Comparison of ENCODE assay signal across 20 cellular contexts in genomic region chr4:10182446-10183424, GRCh38.
DNase-seq lines count a peak whose midpoint lies in the region; ATAC-seq and TF ChIP-seq lines count a peak whose summit lies in the region.
"Had no signal": no experiment of that assay in that cellular context is flagged by ENCODE, and none has a peak within 500 bp of the region (broad histone marks: within the 10 kb centered on the region; RNA-seq: fewer than 3 reads in every experiment).

No MANE protein-coding gene starts in this region.

- no peak overlapping the region for H3K4ac ChIP-seq in IMR-90 (ENCODE audit: low read depth, low read length)

- no peaks in the 10 kb centered on the region for H3K27me3 ChIP-seq in IMR-90 (ENCODE audit: control insufficient read depth, insufficient read depth, low read length)
- no peaks in the 10 kb centered on the region for H3K27me3 ChIP-seq in osteoblast (ENCODE audit: insufficient read depth, low read length)
- H3K27me3 ChIP-seq in CD4-positive, alpha-beta memory T cell (ENCODE audit: insufficient read depth, low read length): no peaks in the 10 kb centered on the region
- H3K27me3 ChIP-seq: ovary had no signal

- ATAC-seq in IMR-90 (ENCODE audit: low read depth): no peak
- ATAC-seq: sciatic nerve had no signal

- no peak overlapping the region; a peak in 1 of 4 replicates for H4K8ac ChIP-seq in IMR-90 (ENCODE audit: low read depth in 2 of 2, low read length in 2 of 2)

- no peak overlapping the region for H2BK20ac ChIP-seq in IMR-90 (ENCODE audit: low read depth, low read length)

- no peak overlapping the region for H2AK5ac ChIP-seq in IMR-90 (ENCODE audit: low read depth, low read length)

- H3K4me1 ChIP-seq in IMR-90 (ENCODE audit: control insufficient read depth, insufficient read depth, low read length) (peaks cover 11% of the 10 kb centered on the region; the same call in 1 of the 2 replicates), osteoblast (ENCODE audit: insufficient read depth, low read length) (peaks cover 43% of the 10 kb centered on the region)
- H3K4me1 ChIP-seq in CD4-positive, alpha-beta memory T cell (ENCODE audit: insufficient read depth, low read length): peaks cover 14% of the 10 kb centered on the region

- TF ChIP-seq CTCF in IMR-90 (conservative IDR thresholded peaks at IDR 0.05; ENCODE audit: low read depth, low read length) (no peak), osteoblast (IDR thresholded peaks at IDR 0.05; ENCODE audit: extremely low read depth, low read depth, low read length) (no peak)

- DNase-seq in activated CD4-positive, alpha-beta T cell treated with anti-CD3 and anti-CD28 coated beads for 48 hours: peak; percentile 21
- no peak for DNase-seq in activated CD4-positive, alpha-beta T cell treated with anti-CD3 and anti-CD28 coated beads for 4 hours
- no peak for DNase-seq in IMR-90
- DNase-seq in activated CD4-positive, alpha-beta memory T cell treated with anti-CD3 and anti-CD28 coated beads, Interleukin-2, amount 10 ng/mL, durations not matched to agents 7 days and 5 days: peak; percentile 65
- DNase-seq in osteoblast (ENCODE audit: insufficient read length, low spot score, missing footprints): no peak
- DNase-seq in CD4-positive, alpha-beta memory T cell: no peak
- DNase-seq in substantia nigra (lab: John Stamatoyannopoulos, UW): no peak
- no peak for DNase-seq in NCI-H2171 treated with DMSO at 0.1 percent for 48 hours (lab: John Stamatoyannopoulos, UW)
- DNase-seq: activated effector memory CD4-positive, alpha-beta T cell treated with Interleukin-2 at 50 U/mL for 16 hours; C1 segment of cervical spinal cord; dermis blood vessel endothelial cell; foreskin melanocyte; H9; hypothalamus; NCI-H187; NCI-H446; ovary; SK-N-SH had no signal

- no peaks in the 10 kb centered on the region for H3K36me3 ChIP-seq in IMR-90 (ENCODE audit: control insufficient read depth, insufficient read depth, low read length)
- H3K36me3 ChIP-seq in osteoblast (ENCODE audit: insufficient read depth, low read length): no peaks in the 10 kb centered on the region
- no peaks in the 10 kb centered on the region for H3K36me3 ChIP-seq in CD4-positive, alpha-beta memory T cell (ENCODE audit: insufficient read depth, low read length)
- H3K36me3 ChIP-seq: ovary had no signal

- CTCF ChIA-PET in IMR-90 (lab: Yijun Ruan, JAX): interaction anchor here (0.6 kb wide), 1 partner anchor 447 kb away, joined by 4 read pairs; no protein-coding TSS in a partner anchor
- CTCF ChIA-PET in activated CD4-positive, alpha-beta memory T cell treated with anti-CD3 and anti-CD28 coated beads, Interleukin-2, amount 10 ng/mL, durations not matched to agents 7 days and 5 days (lab: Charles Lee): interaction anchor here (0.8 to 3.0 kb wide), 5 partner anchors 14 to 279 kb away, joined by 3 to 15 read pairs (median 4); no protein-coding TSS in a partner anchor
- CTCF ChIA-PET in CD4-positive, alpha-beta memory T cell (lab: Charles Lee; ENCODE audit: partially characterized antibody): no interaction called here

- dilution Hi-C loops in IMR-90 (cut with HindIII; ENCODE audit: low sequenced_read_pairs, unreplicated experiment): no loop called here

- no peak overlapping the region for H3K27ac ChIP-seq in IMR-90 (ENCODE audit: insufficient read depth, low read length)
- peak overlapping the region; percentile 81 for H3K27ac ChIP-seq in osteoblast (ENCODE audit: low read depth, low read length)
- no peak overlapping the region for H3K27ac ChIP-seq in CD4-positive, alpha-beta memory T cell (ENCODE audit: low read depth, low read length)
- H3K27ac ChIP-seq in substantia nigra (ENCODE audit: low read depth, low read length, poor library complexity, severe bottlenecking): no peak overlapping the region
- H3K27ac ChIP-seq: ovary had no signal

- no peaks in the 10 kb centered on the region for H3K9me3 ChIP-seq in IMR-90 (ENCODE audit: control insufficient read depth, insufficient read depth, low read length)
- no peaks in the 10 kb centered on the region for H3K9me3 ChIP-seq in osteoblast (ENCODE audit: low read depth, low read length)
- H3K9me3 ChIP-seq in CD4-positive, alpha-beta memory T cell (ENCODE audit: control insufficient read depth in 1 of 2, low read length in 2 of 2): no peaks in the 10 kb centered on the region
- H3K9me3 ChIP-seq: ovary, SK-N-SH had no signal

- H2BK5ac ChIP-seq in IMR-90 (ENCODE audit: low read depth, low read length, poor library complexity, severe bottlenecking): peak overlapping the region; percentile 99

- no peak overlapping the region for H4K91ac ChIP-seq in IMR-90 (ENCODE audit: insufficient read depth, low read depth, low read length)

- H3K4me3 ChIP-seq in IMR-90 (ENCODE audit: insufficient read depth, low read depth, low read length) (no peak overlapping the region), osteoblast (ENCODE audit: insufficient read depth, low read length) (no peak overlapping the region)
- no peak overlapping the region for H3K4me3 ChIP-seq in CD4-positive, alpha-beta memory T cell (ENCODE audit: low read length in 2 of 2)
- H3K4me3 ChIP-seq: lung, ovary had no signal

- H2AK9ac ChIP-seq in IMR-90 (replicated peaks; ENCODE audit: low read depth, low read length, poor library complexity): no peak overlapping the region

- peaks cover 13% of the 10 kb centered on the region for H3K9me3 Mint-ChIP-seq in activated CD4-positive, alpha-beta memory T cell treated with anti-CD3 and anti-CD28 coated beads, Interleukin-2, amount 10 ng/mL, durations not matched to agents 7 days and 5 days
- H3K9me3 Mint-ChIP-seq in CD4-positive, alpha-beta memory T cell: peaks cover 0 to 3% (median 0%) of the 10 kb centered on the region in 8 donors
- H3K9me3 Mint-ChIP-seq: H9 had no signal

- H3K4me2 ChIP-seq in IMR-90 (ENCODE audit: low read depth, low read length) (no peak overlapping the region), osteoblast (ENCODE audit: insufficient read depth, low read length) (no peak overlapping the region)

- no peak overlapping the region for H2BK120ac ChIP-seq in IMR-90 (ENCODE audit: low read depth, low read length)

- H3K9me1 ChIP-seq in IMR-90 (ENCODE audit: insufficient read depth, low read length): 0 out of 2 replicates have a peak, but pooled peaks cover 4% of the 10 kb centered on the region

- no peak overlapping the region for H3K9ac ChIP-seq in IMR-90 (ENCODE audit: low read depth, low read length)

- no peak overlapping the region for H3K23ac ChIP-seq in IMR-90 (ENCODE audit: low read depth, low read length)

- no CpG with 5 or more reads among the region's 6 CpGs for WGBS in IMR-90 (ENCODE audit: extremely low coverage in 2 of 2, insufficient read length in 1 of 2), 2 experiments

- H3K36me3 Mint-ChIP-seq in activated CD4-positive, alpha-beta memory T cell treated with anti-CD3 and anti-CD28 coated beads, Interleukin-2, amount 10 ng/mL, durations not matched to agents 7 days and 5 days (ENCODE audit: low read depth): peaks cover 29% of the 10 kb centered on the region
- H3K36me3 Mint-ChIP-seq in CD4-positive, alpha-beta memory T cell: no peaks in the 10 kb centered on the region

- H3K56ac ChIP-seq in IMR-90 (ENCODE audit: extremely low read depth, insufficient read depth, low read length): no peak overlapping the region

- in situ Hi-C loops in IMR-90 (cut with MboI; ENCODE audit: low sequenced_read_pairs): loop anchor here (25.0 kb wide), 1 partner anchor 95 kb away; no protein-coding TSS in a partner anchor

- BruUV-seq in IMR-90 (replicated peaks; lab: Mats Ljungman, UMichigan): no TSS peak

- TF ChIP-seq RAD21 in IMR-90 (IDR thresholded peaks at IDR 0.05; ENCODE audit: low read length): no peak

- H2BK15ac ChIP-seq in IMR-90 (ENCODE audit: low read depth, low read length): no peak overlapping the region; the same call in 2 of the 3 replicates

- H2AFZ ChIP-seq in IMR-90 (replicated peaks; ENCODE audit: low read length, poor library complexity) (no peak overlapping the region), osteoblast (ENCODE audit: low read length) (no peak overlapping the region)

- H3K79me1 ChIP-seq in IMR-90 (ENCODE audit: low read depth in 1 of 2, low read length in 2 of 2): no peaks in the 10 kb centered on the region

- H3K79me2 ChIP-seq in osteoblast (ENCODE audit: insufficient read depth, low read length): no peaks in the 10 kb centered on the region

- peaks cover 51% of the 10 kb centered on the region for H3K4me1 Mint-ChIP-seq in activated CD4-positive, alpha-beta memory T cell treated with anti-CD3 and anti-CD28 coated beads, Interleukin-2, amount 10 ng/mL, durations not matched to agents 7 days and 5 days
- peaks cover 8 to 27% (median 21%) of the 10 kb centered on the region in 4 donors for H3K4me1 Mint-ChIP-seq in CD4-positive, alpha-beta memory T cell
- H3K4me1 Mint-ChIP-seq: H9 had no signal

- POLR2A ChIA-PET in IMR-90 (lab: Charles Lee; ENCODE audit: unreplicated experiment): no interaction called here
- POLR2A ChIA-PET in activated CD4-positive, alpha-beta memory T cell treated with anti-CD3 and anti-CD28 coated beads, Interleukin-2, amount 10 ng/mL, durations not matched to agents 7 days and 5 days (lab: Charles Lee): interaction anchor here (0.8 to 4.2 kb wide), 6 partner anchors 9 to 275 kb away, joined by 3 to 34 read pairs (median 6); partner anchors contain the start of genes WDR1 and ZNF518B
- POLR2A ChIA-PET in CD4-positive, alpha-beta memory T cell (lab: Charles Lee; ENCODE audit: partially characterized antibody): interaction anchor here (0.6 kb wide), 1 partner anchor 85 kb away, joined by 4 read pairs; no protein-coding TSS in a partner anchor

- intact Hi-C loops in IMR-90 (cut with micrococcal nuclease): no loop called here
- intact Hi-C loops in CD4-positive, alpha-beta memory T cell (cut with micrococcal nuclease): no loop called here

- H4K20me1 ChIP-seq in IMR-90 (ENCODE audit: insufficient read depth, low read length): no peaks in the 10 kb centered on the region
- H4K20me1 ChIP-seq in osteoblast (ENCODE audit: insufficient read depth, low read length): no peaks in the 10 kb centered on the region

- H3K4me3 Mint-ChIP-seq in activated CD4-positive, alpha-beta memory T cell treated with anti-CD3 and anti-CD28 coated beads, Interleukin-2, amount 10 ng/mL, durations not matched to agents 7 days and 5 days: no peak overlapping the region
- peak overlapping the region in 1 of 8 donors; percentile 51 for H3K4me3 Mint-ChIP-seq in CD4-positive, alpha-beta memory T cell
- H3K4me3 Mint-ChIP-seq: H9 had no signal

- no peak overlapping the region for H3K14ac ChIP-seq in IMR-90 (replicated peaks; ENCODE audit: low read depth, low read length)

- peak overlapping the region; percentile 79 for H3K27ac Mint-ChIP-seq in activated CD4-positive, alpha-beta memory T cell treated with anti-CD3 and anti-CD28 coated beads, Interleukin-2, amount 10 ng/mL, durations not matched to agents 7 days and 5 days
- no peak overlapping the region for H3K27ac Mint-ChIP-seq in CD4-positive, alpha-beta memory T cell
- H3K27ac Mint-ChIP-seq: H9 had no signal

- no peak overlapping the region for H4K5ac ChIP-seq in IMR-90 (ENCODE audit: low read depth, low read length)

- H3K18ac ChIP-seq in IMR-90 (ENCODE audit: low read depth, low read length): peak overlapping the region; percentile 23; the same call in 1 of the 2 replicates

- no peak for TF ChIP-seq POLR2A in IMR-90 (IDR thresholded peaks at IDR 0.05; ENCODE audit: low read depth, low read length)

- no peaks in the 10 kb centered on the region for H3K27me3 Mint-ChIP-seq in activated CD4-positive, alpha-beta memory T cell treated with anti-CD3 and anti-CD28 coated beads, Interleukin-2, amount 10 ng/mL, durations not matched to agents 7 days and 5 days
- H3K27me3 Mint-ChIP-seq in CD4-positive, alpha-beta memory T cell: no peaks in the 10 kb centered on the region

Comparison
In these comparisons a context has a peak if more than half of its experiments do, and no peak if none do; other contexts are left out.
1. DNase-seq: peak in activated CD4-positive, alpha-beta T cell treated with anti-CD3 and anti-CD28 coated beads for 48 hours (single experiment) and activated CD4-positive, alpha-beta memory T cell treated with anti-CD3 and anti-CD28 coated beads, Interleukin-2, amount 10 ng/mL, durations not matched to agents 7 days and 5 days (single experiment); none in activated CD4-positive, alpha-beta T cell treated with anti-CD3 and anti-CD28 coated beads for 4 hours (0 of 2), IMR-90 (single experiment), osteoblast (single experiment), CD4-positive, alpha-beta memory T cell (0 of 5), substantia nigra (0 of 49) and NCI-H2171 treated with DMSO at 0.1 percent for 48 hours (single experiment).